8 cellular contexts compared by ENCODE assay signal in the genomic region with DNA sequence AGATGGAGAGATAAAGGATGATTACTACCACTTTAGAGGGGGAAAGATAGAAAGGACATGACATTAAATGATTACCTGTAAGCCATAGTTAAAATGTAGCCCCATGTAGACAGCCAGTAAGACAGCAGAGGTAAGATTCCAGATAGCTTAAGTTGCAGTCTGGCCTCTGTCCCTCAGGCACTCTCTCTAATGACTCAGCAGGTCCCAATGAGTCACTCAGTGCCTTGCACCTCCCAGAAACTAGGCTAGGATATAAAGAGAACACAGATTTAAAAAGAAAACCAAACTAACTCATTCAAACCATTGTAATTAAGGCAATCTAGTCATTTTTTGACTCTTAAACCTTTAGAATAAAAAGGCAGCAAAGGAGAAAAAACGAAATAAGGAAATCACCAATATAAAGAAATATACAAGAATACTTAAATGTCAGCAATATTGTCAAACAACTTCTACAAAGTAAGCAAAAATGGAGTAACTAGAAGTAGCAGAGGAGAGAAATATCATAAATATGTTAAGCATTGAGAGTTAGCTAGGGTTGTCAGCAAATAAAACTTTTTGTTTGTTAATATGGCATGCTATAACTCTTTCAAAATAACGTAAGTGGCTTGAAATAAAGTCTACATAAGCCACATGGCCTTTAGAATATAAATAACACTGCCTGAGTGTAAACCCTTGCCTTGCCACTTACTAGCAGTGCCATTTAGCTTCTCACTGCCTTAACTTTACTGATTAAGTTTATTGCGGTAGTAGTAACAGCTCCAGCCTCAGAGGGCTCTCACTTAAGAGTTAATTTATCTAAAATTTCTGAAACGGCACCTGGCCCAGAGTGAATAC. TPM values are rescaled to one million over a fixed set of nuclear protein-coding genes. Genes with fewer than 3 reads are reported as not detected.
DNase-seq lines count a peak whose midpoint lies in the region; ATAC-seq and TF ChIP-seq lines count a peak whose summit lies in the region.

No MANE protein-coding gene starts in this region.

- H3K4me3 ChIP-seq in astrocyte of the cerebellum (ENCODE audit: low read depth, low read length), result no peak overlapping the region

- ATAC-seq in left colon (peak; percentile 87), HG02642 (IDR thresholded peaks at IDR 0.05; ENCODE audit: poor library complexity, unreplicated experiment) (no peak), HG03460 (IDR thresholded peaks at IDR 0.05; ENCODE audit: unreplicated experiment) (no peak), HG02938 (IDR thresholded peaks at IDR 0.05; ENCODE audit: unreplicated experiment) (no peak)

- intact Hi-C loops in left colon (cut with DNase I, micrococcal nuclease), result no loop called here

- no peak for TF ChIP-seq CTCF in astrocyte of the cerebellum (IDR thresholded peaks at IDR 0.05; ENCODE audit: low read depth, low read length, missing control alignments)

- DNase-seq in AG08396 (ENCODE audit: low spot score), result peak; percentile 79
- DNase-seq in HK-2 (ENCODE audit: unreplicated experiment), result peak; percentile 30
- DNase-seq in astrocyte of the cerebellum (ENCODE audit: low read depth), result peak; percentile 68
- DNase-seq in left colon, result peak in 1 of 2 donors; percentile 39
- no peak for DNase-seq in activated CD8-positive, alpha-beta memory T cell treated with anti-CD3 and anti-CD28 coated beads for 24 hours

- in situ Hi-C loops in astrocyte of the cerebellum (cut with HindIII; ENCODE audit: low sequenced_read_pairs), result no loop called here

RNA-seq across cellular contexts. Expression of a gene that starts 48.5 kb away (rescaled TPM):
- total RNA-seq in left colon, result 10 to 100 TPM; 42.0 to 47.6 TPM
